Comparison of ENCODE assay signal across 17 cellular contexts in genomic region chr12:20350495-20350894, GRCh38. TPM values are rescaled to one million over a fixed set of nuclear protein-coding genes. Genes with fewer than 3 reads are reported as not detected.
DNase-seq lines count a peak whose midpoint lies in the region; ATAC-seq and TF ChIP-seq lines count a peak whose summit lies in the region.
"Had no signal": no experiment of that assay in that cellular context is flagged by ENCODE, and none has a peak within 500 bp of the region (broad histone marks: within the 10 kb centered on the region; RNA-seq: fewer than 3 reads in every experiment).

No MANE protein-coding gene starts in this region.

- H3K4me3 ChIP-seq in A673 (ENCODE audit: low read depth, low read length, poor library complexity, severe bottlenecking), result no peak overlapping the region
- H3K4me3 ChIP-seq in mesenchymal stem cell (ENCODE audit: insufficient read depth in 1 of 2, low read depth in 1 of 2, low read length in 2 of 2), result peak overlapping the region in 1 of 2 experiments; percentile 14
- H3K4me3 ChIP-seq: smooth muscle cell, stomach had no signal

- H4K8ac ChIP-seq in mesenchymal stem cell (ENCODE audit: low read length), result no peak overlapping the region

- no peak overlapping the region for H3K18ac ChIP-seq in mesenchymal stem cell (ENCODE audit: low read depth in 1 of 2, low read length in 2 of 2)

- intact Hi-C loops in A673 (cut with micrococcal nuclease; ENCODE audit: unreplicated experiment), result no loop called here
- intact Hi-C loops in CD4-positive, alpha-beta T cell (cut with DNase I, micrococcal nuclease), result no loop called here

- H3K9me3 ChIP-seq in A673 (ENCODE audit: low read depth, low read length, poor library complexity, severe bottlenecking), result no peaks in the 10 kb centered on the region
- H3K9me3 ChIP-seq in mesenchymal stem cell (ENCODE audit: control insufficient read depth, low read length), result no peaks in the 10 kb centered on the region
- no peaks in the 10 kb centered on the region for H3K9me3 ChIP-seq in CD4-positive, alpha-beta T cell (ENCODE audit: control insufficient read depth, low read length)
- H3K9me3 ChIP-seq: stomach had no signal

- H2BK12ac ChIP-seq in mesenchymal stem cell (ENCODE audit: low read length in 2 of 2), result no peak overlapping the region

- no peak overlapping the region for H3K27ac ChIP-seq in A673 (ENCODE audit: low read depth, low read length, poor library complexity, severe bottlenecking)
- H3K27ac ChIP-seq in mesenchymal stem cell (ENCODE audit: low read length, poor library complexity, severe bottlenecking), result no peak overlapping the region
- no peak overlapping the region for H3K27ac ChIP-seq in CD4-positive, alpha-beta T cell (ENCODE audit: low read depth, low read length)

- ATAC-seq in CD4-positive, alpha-beta T cell (ENCODE audit: poor library complexity), result no peak
- no peak for ATAC-seq in HG03342 (IDR thresholded peaks at IDR 0.05; ENCODE audit: unreplicated experiment)
- no peak for ATAC-seq in activated CD4-positive, CD25-positive, alpha-beta regulatory T cell treated with anti-CD3 and anti-CD28 coated beads, Interleukin-2, amount 50 U/mL, for 24 hours
- ATAC-seq: WTC11 had no signal

- no peaks in the 10 kb centered on the region for H3K27me3 Mint-ChIP-seq in CD4-positive, alpha-beta T cell
- H3K27me3 Mint-ChIP-seq: central memory CD8-positive, alpha-beta T cell had no signal

- H2BK120ac ChIP-seq in mesenchymal stem cell (ENCODE audit: low read depth, low read length), result no peak overlapping the region

- H3K27ac Mint-ChIP-seq in CD4-positive, alpha-beta T cell, result no peak overlapping the region
- H3K27ac Mint-ChIP-seq: WTC11 had no signal

- H3K4me1 ChIP-seq in A673 (ENCODE audit: insufficient read depth, low read length, poor library complexity, severe bottlenecking), result peaks cover 4% of the 10 kb centered on the region
- no peaks in the 10 kb centered on the region for H3K4me1 ChIP-seq in mesenchymal stem cell (ENCODE audit: control insufficient read depth, insufficient read depth, low read depth, low read length)

- no peak overlapping the region for H2AK5ac ChIP-seq in mesenchymal stem cell (ENCODE audit: low read length, severe bottlenecking)

- CTCF ChIA-PET in A673 (lab: Charles Lee), result no interaction called here
- CTCF ChIA-PET in CD4-positive, alpha-beta T cell (lab: Charles Lee), result no interaction called here

- peak; percentile 32 for DNase-seq in A673 (ENCODE audit: low spot score)
- peak; percentile 82 for DNase-seq in LHCN-M2 (ENCODE audit: low read depth)
- peak; percentile 61 for DNase-seq in dedifferentiated amniotic fluid mesenchymal stem cell (ENCODE audit: extremely low spot score)
- DNase-seq in mesenchymal stem cell, result peak; percentile 12
- DNase-seq in CD4-positive, alpha-beta T cell, result no peak
- no peak for DNase-seq in NCI-H187 treated with DMSO at 0.1 percent for 48 hours (lab: John Stamatoyannopoulos, UW)
- DNase-seq: KG1, NCI-H1436, NCI-H524, stomach had no signal

- H2BK15ac ChIP-seq in mesenchymal stem cell (ENCODE audit: low read depth, poor library complexity, severe bottlenecking), result no peak overlapping the region

- H3K27me3 ChIP-seq in A673 (replicated peaks; ENCODE audit: insufficient read depth, low read depth, low read length, poor library complexity), result no peaks in the 10 kb centered on the region
- H3K27me3 ChIP-seq in mesenchymal stem cell (ENCODE audit: control insufficient read depth in 1 of 2, insufficient read depth in 1 of 2, low read length in 2 of 2), result no peaks in the 10 kb centered on the region
- no peaks in the 10 kb centered on the region for H3K27me3 ChIP-seq in CD4-positive, alpha-beta T cell (ENCODE audit: control insufficient read depth, insufficient read depth, low read length)
- H3K27me3 ChIP-seq: stomach had no signal

- no peak overlapping the region for H3K4ac ChIP-seq in mesenchymal stem cell (ENCODE audit: low read depth in 1 of 2, low read length in 2 of 2)

- POLR2A ChIA-PET in A673 (lab: Charles Lee; ENCODE audit: low non-redundant PET), result no interaction called here
- POLR2A ChIA-PET in CD4-positive, alpha-beta T cell (lab: Charles Lee), result no interaction called here

- H2BK5ac ChIP-seq in mesenchymal stem cell (ENCODE audit: low read depth, low read length, poor library complexity, severe bottlenecking), result no peak overlapping the region

- no peak overlapping the region for H4K91ac ChIP-seq in mesenchymal stem cell (ENCODE audit: low read length)

- H3K79me1 ChIP-seq in mesenchymal stem cell (replicated peaks; ENCODE audit: low read length, poor library complexity, severe bottlenecking), result no peaks in the 10 kb centered on the region

- H2AFZ ChIP-seq in mesenchymal stem cell (ENCODE audit: low read depth, low read length), result no peak overlapping the region

- H3K23ac ChIP-seq in mesenchymal stem cell (ENCODE audit: low read length in 2 of 2), result no peak overlapping the region

- no peaks in the 10 kb centered on the region for H3K4me1 Mint-ChIP-seq in CD4-positive, alpha-beta T cell (ENCODE audit: low read depth)
- H3K4me1 Mint-ChIP-seq: central memory CD8-positive, alpha-beta T cell had no signal

- H3K9ac ChIP-seq in mesenchymal stem cell (ENCODE audit: low read length), result peak overlapping the region; percentile 58

- no TSS peak for BruUV-seq in A673 (replicated peaks; lab: Mats Ljungman, UMichigan)

- no peak overlapping the region for H3K14ac ChIP-seq in mesenchymal stem cell (ENCODE audit: low read length in 2 of 2)

- H3K9me3 Mint-ChIP-seq in CD4-positive, alpha-beta T cell, result peaks cover 2% of the 10 kb centered on the region
- H3K9me3 Mint-ChIP-seq: central memory CD8-positive, alpha-beta T cell had no signal

- no peaks in the 10 kb centered on the region for H3K36me3 Mint-ChIP-seq in CD4-positive, alpha-beta T cell (ENCODE audit: low read depth)

- no peak overlapping the region for H3K4me3 Mint-ChIP-seq in CD4-positive, alpha-beta T cell
- H3K4me3 Mint-ChIP-seq: central memory CD8-positive, alpha-beta T cell; WTC11 had no signal

- no peak for TF ChIP-seq CTCF in A673 (conservative IDR thresholded peaks at IDR 0.05; ENCODE audit: low read depth, low read length)
- TF ChIP-seq CTCF in CD4-positive, alpha-beta T cell (IDR thresholded peaks at IDR 0.05), result no peak

- H3K36me3 ChIP-seq in A673 (ENCODE audit: insufficient read depth, low read length, poor library complexity, severe bottlenecking) (no peaks in the 10 kb centered on the region), mesenchymal stem cell (ENCODE audit: control insufficient read depth in 1 of 2, insufficient read depth in 2 of 2, low read depth in 1 of 2, low read length in 2 of 2) (no peaks in the 10 kb centered on the region)
- H3K36me3 ChIP-seq: stomach had no signal

- WGBS in mesenchymal stem cell, result 69% methylated on average over 4 of the region's 5 CpGs

- H3K4me2 ChIP-seq in mesenchymal stem cell (ENCODE audit: low read length, poor library complexity, severe bottlenecking), result no peak overlapping the region
- H3K4me2 ChIP-seq: smooth muscle cell had no signal

RNA-seq across cellular contexts. Expression of gene PDE3A, which starts 17.8 kb away (rescaled TPM):
- total RNA-seq in A673 (2021) (0.61 and 0.80 TPM in 2 replicates), LHCN-M2 (2014; rRNA removed) (0.06 TPM in 1 of 2 replicates, not detected in the other)
- 0.01 TPM for polyA plus RNA-seq in LHCN-M2 (2012)
- polyA plus RNA-seq in mesenchymal stem cell (2013, experiment 1 of 2), result 5.0 TPM
- polyA plus RNA-seq in mesenchymal stem cell (2013, experiment 2 of 2), result 4.5 TPM
- not detected for total RNA-seq in CD4-positive, alpha-beta T cell
- total RNA-seq: activated CD8-positive, alpha-beta memory T cell treated with anti-CD3 and anti-CD28 coated beads for 36 hours; OCI-LY7 had no signal

Comparison
In these comparisons a context has a peak if more than half of its experiments do, and no peak if none do; other contexts are left out.
1. DNase-seq: peak in A673 (single experiment), LHCN-M2 (single experiment), dedifferentiated amniotic fluid mesenchymal stem cell (single experiment) and mesenchymal stem cell (single experiment); none in CD4-positive, alpha-beta T cell (0 of 10) and NCI-H187 treated with DMSO at 0.1 percent for 48 hours (single experiment).